ENCODE assay signal across 25 cellular contexts in genomic region chr3:49759226-49759625, GRCh38. TPM values are rescaled to one million over a fixed set of nuclear protein-coding genes. Genes with fewer than 3 reads are reported as not detected.
"Had no signal": no experiment of that assay in that cellular context is flagged by ENCODE, and none has a peak within 500 bp of the region (broad histone marks: within the 10 kb centered on the region; RNA-seq: fewer than 3 reads in every experiment).

No MANE protein-coding gene starts in this region.

- H3K4me1 ChIP-seq: breast epithelium had no signal

- H3K27ac ChIP-seq: breast epithelium, coronary artery, gastroesophageal sphincter, pancreas, psoas muscle had no signal

- H3K4me1 Mint-ChIP-seq: activated CD4-positive, alpha-beta T cell treated with anti-CD3 and anti-CD28 coated beads, Interleukin-2, amount 10 ng/mL, durations not matched to agents 24 days and 14 days had no signal

- H3K9me3 Mint-ChIP-seq: activated CD4-positive, alpha-beta memory T cell treated with anti-CD3 and anti-CD28 coated beads, Interleukin-2, amount 10 ng/mL, durations not matched to agents 7 days and 5 days; activated CD4-positive, alpha-beta T cell treated with anti-CD3 and anti-CD28 coated beads, Interleukin-2, amount 10 ng/mL, durations not matched to agents 24 days and 14 days; activated naive CD4-positive, alpha-beta T cell treated with anti-CD3 and anti-CD28 coated beads, Interleukin-2, amount 50 U/mL, for 72 hours; activated T-helper 17 cell treated with anti-CD3 and anti-CD28 coated beads, Interleukin-2, amount 50 U/mL, for 72 hours; natural killer cell treated with Interleukin-12 subunit alpha and Interleukin-12 subunit beta and Interleukin-15 and Interleukin-18, amount 100 ng/mL, for 72 hours had no signal

- ATAC-seq: activated CD4-positive, CD25-positive, alpha-beta regulatory T cell treated with anti-CD3 and anti-CD28 coated beads, Interleukin-2, amount 50 U/mL, for 24 hours; activated CD8-positive, alpha-beta memory T cell treated with anti-CD3 and anti-CD28 coated beads, Interleukin-2, amount 10 ng/mL, durations not matched to agents 7 days and 5 days; activated naive CD4-positive, alpha-beta T cell treated with anti-CD3 and anti-CD28 coated beads, Interleukin-2, amount 50 U/mL, for 72 hours; activated T-helper 17 cell treated with anti-CD3 and anti-CD28 coated beads, Interleukin-2, amount 50 U/mL, for 72 hours; esophagus mucosa; gastroesophageal sphincter; left ventricle myocardium superior; natural killer cell treated with Interleukin-12 subunit alpha and Interleukin-12 subunit beta and Interleukin-15 and Interleukin-18, amount 100 ng/mL, for 72 hours; pancreas; right cardiac atrium; SK-N-SH treated with all-trans-retinoic acid at 6 μM for 48 hours had no signal

- H3K27ac Mint-ChIP-seq: activated CD4-positive, alpha-beta memory T cell treated with anti-CD3 and anti-CD28 coated beads, Interleukin-2, amount 10 ng/mL, durations not matched to agents 7 days and 5 days; activated CD4-positive, alpha-beta T cell treated with anti-CD3 and anti-CD28 coated beads, Interleukin-2, amount 10 ng/mL, durations not matched to agents 24 days and 14 days; activated CD8-positive, alpha-beta memory T cell treated with anti-CD3 and anti-CD28 coated beads, Interleukin-2, amount 10 ng/mL, durations not matched to agents 7 days and 5 days; activated naive CD4-positive, alpha-beta T cell treated with anti-CD3 and anti-CD28 coated beads, Interleukin-2, amount 50 U/mL, for 72 hours; activated T-helper 17 cell treated with anti-CD3 and anti-CD28 coated beads, Interleukin-2, amount 50 U/mL, for 72 hours had no signal

- H3K27me3 Mint-ChIP-seq: activated CD4-positive, alpha-beta memory T cell treated with anti-CD3 and anti-CD28 coated beads, Interleukin-2, amount 10 ng/mL, durations not matched to agents 7 days and 5 days; activated CD4-positive, alpha-beta T cell treated with anti-CD3 and anti-CD28 coated beads, Interleukin-2, amount 10 ng/mL, durations not matched to agents 24 days and 14 days; activated CD8-positive, alpha-beta memory T cell treated with anti-CD3 and anti-CD28 coated beads, Interleukin-2, amount 10 ng/mL, durations not matched to agents 7 days and 5 days; activated T-helper 17 cell treated with anti-CD3 and anti-CD28 coated beads, Interleukin-2, amount 50 U/mL, for 72 hours; natural killer cell treated with Interleukin-12 subunit alpha and Interleukin-12 subunit beta and Interleukin-15 and Interleukin-18, amount 100 ng/mL, for 72 hours had no signal

- DNase-seq: activated CD4-positive, alpha-beta memory T cell treated with anti-CD3 and anti-CD28 coated beads, Interleukin-2, amount 10 ng/mL, durations not matched to agents 7 days and 5 days; activated CD4-positive, alpha-beta T cell treated with anti-CD3 and anti-CD28 coated beads, Interleukin-2, amount 10 ng/mL, durations not matched to agents 24 days and 14 days; activated CD8-positive, alpha-beta memory T cell treated with anti-CD3 and anti-CD28 coated beads, Interleukin-2, amount 10 ng/mL, durations not matched to agents 7 days and 5 days; amniotic stem cell; effector CD4-positive, alpha-beta T cell; head of caudate nucleus; hypothalamus; left ventricle myocardium superior; mammary epithelial cell; pancreas; psoas muscle; right cardiac atrium; stimulated activated CD4-positive, alpha-beta T cell treated with anti-CD3 and anti-CD28 coated beads, Interleukin-12 subunit alpha, Interleukin-12 subunit beta, amount 100 ng/mL, for 4 hours had no signal

- H3K36me3 ChIP-seq: breast epithelium, pancreas had no signal

- H3K4me3 ChIP-seq: breast epithelium, coronary artery, gastroesophageal sphincter, pancreas, psoas muscle had no signal

- H3K27me3 ChIP-seq: breast epithelium, gastroesophageal sphincter, pancreas had no signal

- H3K4me3 Mint-ChIP-seq: activated CD4-positive, alpha-beta memory T cell treated with anti-CD3 and anti-CD28 coated beads, Interleukin-2, amount 10 ng/mL, durations not matched to agents 7 days and 5 days; activated CD4-positive, alpha-beta T cell treated with anti-CD3 and anti-CD28 coated beads, Interleukin-2, amount 10 ng/mL, durations not matched to agents 24 days and 14 days; activated CD8-positive, alpha-beta memory T cell treated with anti-CD3 and anti-CD28 coated beads, Interleukin-2, amount 10 ng/mL, durations not matched to agents 7 days and 5 days; activated T-helper 17 cell treated with anti-CD3 and anti-CD28 coated beads, Interleukin-2, amount 50 U/mL, for 72 hours; natural killer cell treated with Interleukin-12 subunit alpha and Interleukin-12 subunit beta and Interleukin-15 and Interleukin-18, amount 100 ng/mL, for 72 hours had no signal

- H3K36me3 Mint-ChIP-seq: activated naive CD4-positive, alpha-beta T cell treated with anti-CD3 and anti-CD28 coated beads, Interleukin-2, amount 50 U/mL, for 72 hours; natural killer cell treated with Interleukin-12 subunit alpha and Interleukin-12 subunit beta and Interleukin-15 and Interleukin-18, amount 100 ng/mL, for 72 hours had no signal

- H3K9me3 ChIP-seq: breast epithelium, gastroesophageal sphincter, pancreas, psoas muscle had no signal

RNA-seq across cellular contexts. Expression of gene AMIGO3, which starts 39.7 kb away (rescaled TPM):
- total RNA-seq: activated naive CD4-positive, alpha-beta T cell treated with anti-CD3 and anti-CD28 coated beads, Interleukin-2, amount 50 U/mL, for 72 hours; endothelial cell of umbilical vein; esophagus mucosa; left ventricle myocardium superior; pancreas had no signal
- polyA plus RNA-seq: mammary epithelial cell had no signal

RNA-seq across cellular contexts. Expression of gene CDHR4, which starts 40.4 kb away (rescaled TPM):
- total RNA-seq: activated CD4-positive, alpha-beta memory T cell treated with anti-CD3 and anti-CD28 coated beads, Interleukin-2, amount 10 ng/mL, durations not matched to agents 7 days and 5 days; activated CD4-positive, alpha-beta T cell treated with anti-CD3 and anti-CD28 coated beads, Interleukin-2, amount 10 ng/mL, durations not matched to agents 24 days and 14 days; breast epithelium; endothelial cell of umbilical vein; esophagus mucosa; left ventricle myocardium superior; natural killer cell treated with Interleukin-12 subunit alpha and Interleukin-12 subunit beta and Interleukin-15 and Interleukin-18, amount 100 ng/mL, for 72 hours; pancreas; psoas muscle; skeletal muscle tissue; T-helper 2 cell treated with Interferon-gamma antibody and Interleukin-4, amounts not matched to agents 100 ng/mL and 5 ng/mL, for 36 hours had no signal
- polyA plus RNA-seq: mammary epithelial cell, pancreas had no signal
